8 cellular contexts compared by ENCODE assay signal in the genomic region with DNA sequence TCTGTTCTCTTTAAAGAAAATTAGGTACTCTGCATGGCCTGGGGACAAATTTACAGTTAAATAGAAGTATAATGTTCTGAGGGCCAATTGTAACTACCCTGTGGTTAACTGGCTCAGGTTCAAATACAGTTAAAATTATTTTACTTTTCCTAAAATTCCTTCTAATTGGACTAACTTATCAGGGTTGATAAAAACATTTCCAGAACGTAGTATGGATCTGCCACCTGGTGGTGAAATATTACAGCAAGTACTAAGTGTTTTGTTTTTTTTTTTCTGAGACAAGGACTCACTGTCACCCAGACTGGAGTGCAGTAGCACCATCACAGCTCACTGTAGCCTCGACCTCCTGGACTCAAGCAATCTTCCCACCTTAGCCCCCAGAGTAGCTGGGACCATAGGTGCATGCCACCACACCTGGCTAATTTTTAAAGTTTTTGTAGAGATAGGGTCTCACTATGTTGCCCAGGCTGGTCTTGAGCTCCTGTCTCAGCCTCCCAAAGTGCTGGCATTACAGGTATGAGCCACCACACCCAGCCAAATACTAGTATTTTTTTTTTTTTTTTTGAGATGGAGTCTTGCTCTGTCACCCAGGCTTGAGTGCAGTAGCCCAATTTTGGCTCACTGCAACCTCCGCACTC. TPM values are rescaled to one million over a fixed set of nuclear protein-coding genes. Genes with fewer than 3 reads are reported as not detected.
DNase-seq lines count a peak whose midpoint lies in the region; ATAC-seq and FAIRE-seq lines count a peak whose summit lies in the region.

No MANE protein-coding gene starts in this region.

- ATAC-seq in T-helper 17 cell (peak; percentile 60), GM18858 (IDR thresholded peaks at IDR 0.05; ENCODE audit: unreplicated experiment) (no peak), GM18520 (IDR thresholded peaks at IDR 0.05; ENCODE audit: unreplicated experiment) (no peak)

- H3K4me3 Mint-ChIP-seq in T-helper 17 cell: peak overlapping the region; percentile 41

- DNase-seq in SIG-M5 treated with dmso at 0.1 percent for 504 hours (lab: John Stamatoyannopoulos, UW; ENCODE audit: unreplicated experiment) (peak; percentile 15), SIG-M5 (lab: John Stamatoyannopoulos, UW) (no peak), LoVo (ENCODE audit: low spot score) (peak; percentile 67), T-helper 17 cell (peak in 1 of 3 donors; percentile 6), frontal cortex (ENCODE audit: low spot score in 2 of 2) (no peak), pulmonary artery endothelial cell (ENCODE audit: low read depth, low spot score) (peak; percentile 4)

- H3K27me3 Mint-ChIP-seq in T-helper 17 cell: no peaks in the 10 kb centered on the region

- peak; percentile 95 for FAIRE-seq in frontal cortex (lab: Jason Lieb, UNC)

- H3K36me3 Mint-ChIP-seq in T-helper 17 cell (ENCODE audit: low read depth): no peaks in the 10 kb centered on the region

- no peaks in the 10 kb centered on the region for H3K9me3 ChIP-seq in T-helper 17 cell (ENCODE audit: control insufficient read depth, low read length, poor library complexity, severe bottlenecking)

- H3K27ac Mint-ChIP-seq in T-helper 17 cell: no peak overlapping the region

- peaks cover 28% of the 10 kb centered on the region for H3K4me1 Mint-ChIP-seq in T-helper 17 cell

RNA-seq across cellular contexts. Expression of gene NEO1, which starts 29.2 kb away (rescaled TPM):
- total RNA-seq in T-helper 17 cell (10 to 100 TPM; 21.9 to 22.9 TPM), frontal cortex (156 TPM), pulmonary artery endothelial cell (0.07 and 0.56 TPM in 2 replicates)

Comparison
In these comparisons a context has a peak if more than half of its experiments do, and no peak if none do; other contexts are left out.
1. DNase-seq: peak in SIG-M5 treated with dmso at 0.1 percent for 504 hours (single experiment), LoVo (single experiment) and pulmonary artery endothelial cell (single experiment); none in SIG-M5 (single experiment) and frontal cortex (0 of 2).
2. RNA of gene NEO1, which starts 29.2 kb away (total RNA-seq): 156 TPM in frontal cortex (single experiment) and 21.9 to 22.9 TPM in T-helper 17 cell; 0.07 to 0.56 TPM in pulmonary artery endothelial cell; every median in the first group is over 10 times any median in the second.